Comparison of ENCODE assay signal across 34 cellular contexts in genomic region chr10:115982526-115982925, GRCh38.
"Had no signal": no experiment of that assay in that cellular context is flagged by ENCODE, and none has a peak within 500 bp of the region (broad histone marks: within the 10 kb centered on the region; RNA-seq: fewer than 3 reads in every experiment).

No MANE protein-coding gene starts in this region.

- H3K27ac ChIP-seq: KMS-11 had no signal

- H3K36me3 ChIP-seq: MG63 had no signal

- DNase-seq: Karpas-422, Kasumi-1, MG63, MM.1S, MV-4-11, NCI-H1048, NCI-H1092, NCI-H1092 treated with DMSO at 0.1 percent for 48 hours, NCI-H1105, NCI-H1105 treated with DMSO at 0.1 percent for 48 hours, NCI-H1417, NCI-H1417 treated with DMSO at 0.1 percent for 48 hours, NCI-H1436, NCI-H1436 treated with DMSO at 0.1 percent for 48 hours, NCI-H146, NCI-H1694, NCI-H1694 treated with DMSO at 0.1 percent for 48 hours, NCI-H187, NCI-H187 treated with DMSO at 0.1 percent for 48 hours, NCI-H1930, NCI-H2029, NCI-H2029 treated with DMSO at 0.1 percent for 48 hours, NCI-H2081, NCI-H2081 treated with DMSO at 0.1 percent for 48 hours, NCI-H2107, NCI-H2171, NCI-H2171 treated with DMSO at 0.1 percent for 48 hours, NCI-H2227 treated with DMSO at 0.1 percent for 48 hours, NCI-H226, NCI-H345, NCI-H446, NCI-H446 treated with DMSO at 0.1 percent for 48 hours, NCI-H510A had no signal

- H3K4me2 ChIP-seq: KMS-11 had no signal

- H3K4me3 ChIP-seq: MG63 had no signal

- H3K9ac ChIP-seq: KMS-11 had no signal

- H3K27me3 ChIP-seq: MG63 had no signal
